1 cellular context compared by ENCODE assay signal in the genomic region with DNA sequence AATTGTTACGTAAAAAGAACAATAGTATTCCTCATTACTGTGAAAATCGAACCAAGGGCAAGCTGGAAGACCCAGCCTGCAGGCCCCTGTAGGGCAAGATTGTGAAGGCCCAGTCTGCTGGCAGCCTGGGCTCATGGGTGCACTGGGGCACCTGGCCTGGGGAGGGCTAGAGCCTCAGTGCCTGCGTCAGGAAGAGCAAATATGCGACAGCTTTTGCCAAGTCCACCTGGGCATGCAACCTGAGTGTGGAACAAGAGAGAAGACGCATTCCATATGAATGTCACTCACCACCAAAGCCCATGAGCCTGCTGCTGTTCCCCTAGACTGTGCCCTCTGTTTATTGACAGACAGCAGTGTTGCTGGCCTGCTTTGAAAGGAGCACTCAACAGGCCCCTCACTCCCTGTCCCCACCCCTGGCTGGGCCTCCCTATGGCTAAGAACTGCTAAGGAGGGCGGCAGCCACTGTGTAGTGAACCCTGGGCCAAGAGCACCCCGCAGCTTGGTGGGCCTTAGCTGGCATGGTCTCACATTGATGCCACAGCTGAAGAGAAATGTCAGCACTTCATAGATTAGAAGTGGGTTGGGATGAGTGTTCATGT.
TF ChIP-seq lines count a peak whose summit lies in the region.

No MANE protein-coding gene starts in this region.

TF ChIP-seq in HepG2, 621 proteins besides CTCF, POLR2A, EP300 and RAD21 (continued from another document):
- TF ChIP-seq, protein P1, sequence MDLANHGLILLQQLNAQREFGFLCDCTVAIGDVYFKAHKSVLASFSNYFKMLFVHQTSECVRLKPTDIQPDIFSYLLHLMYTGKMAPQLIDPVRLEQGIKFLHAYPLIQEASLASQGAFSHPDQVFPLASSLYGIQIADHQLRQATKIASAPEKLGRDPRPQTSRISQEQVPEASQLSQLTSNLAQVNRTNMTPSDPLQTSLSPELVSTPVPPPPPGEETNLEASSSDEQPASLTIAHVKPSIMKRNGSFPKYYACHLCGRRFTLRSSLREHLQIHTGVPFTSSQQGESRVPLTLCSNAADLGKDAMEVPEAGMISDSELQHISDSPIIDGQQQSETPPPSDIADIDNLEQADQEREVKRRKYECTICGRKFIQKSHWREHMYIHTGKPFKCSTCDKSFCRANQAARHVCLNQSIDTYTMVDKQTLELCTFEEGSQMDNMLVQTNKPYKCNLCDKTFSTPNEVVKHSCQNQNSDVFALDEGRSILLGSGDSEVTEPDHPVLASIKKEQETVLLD (CRISPR knock-in tag; IDR thresholded peaks at IDR 0.05; ENCODE audit: low read depth): no peak
- TF ChIP-seq ELF1 (CRISPR knock-in tag; IDR thresholded peaks at IDR 0.05) (no peak), ZNF124 (CRISPR knock-in tag; IDR thresholded peaks at IDR 0.05) (no peak), NCOA5 (CRISPR knock-in tag; IDR thresholded peaks at IDR 0.05) (no peak), ARHGAP35 (CRISPR knock-in tag; IDR thresholded peaks at IDR 0.05; ENCODE audit: borderline replicate concordance) (no peak)
- TF ChIP-seq, protein P2, sequence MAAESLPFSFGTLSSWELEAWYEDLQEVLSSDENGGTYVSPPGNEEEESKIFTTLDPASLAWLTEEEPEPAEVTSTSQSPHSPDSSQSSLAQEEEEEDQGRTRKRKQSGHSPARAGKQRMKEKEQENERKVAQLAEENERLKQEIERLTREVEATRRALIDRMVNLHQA (CRISPR knock-in tag; IDR thresholded peaks at IDR 0.05): no peak
- TF ChIP-seq, protein P3, sequence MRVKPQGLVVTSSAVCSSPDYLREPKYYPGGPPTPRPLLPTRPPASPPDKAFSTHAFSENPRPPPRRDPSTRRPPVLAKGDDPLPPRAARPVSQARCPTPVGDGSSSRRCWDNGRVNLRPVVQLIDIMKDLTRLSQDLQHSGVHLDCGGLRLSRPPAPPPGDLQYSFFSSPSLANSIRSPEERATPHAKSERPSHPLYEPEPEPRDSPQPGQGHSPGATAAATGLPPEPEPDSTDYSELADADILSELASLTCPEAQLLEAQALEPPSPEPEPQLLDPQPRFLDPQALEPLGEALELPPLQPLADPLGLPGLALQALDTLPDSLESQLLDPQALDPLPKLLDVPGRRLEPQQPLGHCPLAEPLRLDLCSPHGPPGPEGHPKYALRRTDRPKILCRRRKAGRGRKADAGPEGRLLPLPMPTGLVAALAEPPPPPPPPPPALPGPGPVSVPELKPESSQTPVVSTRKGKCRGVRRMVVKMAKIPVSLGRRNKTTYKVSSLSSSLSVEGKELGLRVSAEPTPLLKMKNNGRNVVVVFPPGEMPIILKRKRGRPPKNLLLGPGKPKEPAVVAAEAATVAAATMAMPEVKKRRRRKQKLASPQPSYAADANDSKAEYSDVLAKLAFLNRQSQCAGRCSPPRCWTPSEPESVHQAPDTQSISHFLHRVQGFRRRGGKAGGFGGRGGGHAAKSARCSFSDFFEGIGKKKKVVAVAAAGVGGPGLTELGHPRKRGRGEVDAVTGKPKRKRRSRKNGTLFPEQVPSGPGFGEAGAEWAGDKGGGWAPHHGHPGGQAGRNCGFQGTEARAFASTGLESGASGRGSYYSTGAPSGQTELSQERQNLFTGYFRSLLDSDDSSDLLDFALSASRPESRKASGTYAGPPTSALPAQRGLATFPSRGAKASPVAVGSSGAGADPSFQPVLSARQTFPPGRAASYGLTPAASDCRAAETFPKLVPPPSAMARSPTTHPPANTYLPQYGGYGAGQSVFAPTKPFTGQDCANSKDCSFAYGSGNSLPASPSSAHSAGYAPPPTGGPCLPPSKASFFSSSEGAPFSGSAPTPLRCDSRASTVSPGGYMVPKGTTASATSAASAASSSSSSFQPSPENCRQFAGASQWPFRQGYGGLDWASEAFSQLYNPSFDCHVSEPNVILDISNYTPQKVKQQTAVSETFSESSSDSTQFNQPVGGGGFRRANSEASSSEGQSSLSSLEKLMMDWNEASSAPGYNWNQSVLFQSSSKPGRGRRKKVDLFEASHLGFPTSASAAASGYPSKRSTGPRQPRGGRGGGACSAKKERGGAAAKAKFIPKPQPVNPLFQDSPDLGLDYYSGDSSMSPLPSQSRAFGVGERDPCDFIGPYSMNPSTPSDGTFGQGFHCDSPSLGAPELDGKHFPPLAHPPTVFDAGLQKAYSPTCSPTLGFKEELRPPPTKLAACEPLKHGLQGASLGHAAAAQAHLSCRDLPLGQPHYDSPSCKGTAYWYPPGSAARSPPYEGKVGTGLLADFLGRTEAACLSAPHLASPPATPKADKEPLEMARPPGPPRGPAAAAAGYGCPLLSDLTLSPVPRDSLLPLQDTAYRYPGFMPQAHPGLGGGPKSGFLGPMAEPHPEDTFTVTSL (CRISPR knock-in tag; IDR thresholded peaks at IDR 0.05; ENCODE audit: borderline replicate concordance): no peak
- TF ChIP-seq, protein P4, sequence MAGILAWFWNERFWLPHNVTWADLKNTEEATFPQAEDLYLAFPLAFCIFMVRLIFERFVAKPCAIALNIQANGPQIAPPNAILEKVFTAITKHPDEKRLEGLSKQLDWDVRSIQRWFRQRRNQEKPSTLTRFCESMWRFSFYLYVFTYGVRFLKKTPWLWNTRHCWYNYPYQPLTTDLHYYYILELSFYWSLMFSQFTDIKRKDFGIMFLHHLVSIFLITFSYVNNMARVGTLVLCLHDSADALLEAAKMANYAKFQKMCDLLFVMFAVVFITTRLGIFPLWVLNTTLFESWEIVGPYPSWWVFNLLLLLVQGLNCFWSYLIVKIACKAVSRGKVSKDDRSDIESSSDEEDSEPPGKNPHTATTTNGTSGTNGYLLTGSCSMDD (CRISPR knock-in tag; IDR thresholded peaks at IDR 0.05): no peak
